ENCODE assay signal across 1 cellular context in genomic region chr15:48798319-48798718, GRCh38.
TF ChIP-seq lines count a peak whose summit lies in the region.

No MANE protein-coding gene starts in this region.

TF ChIP-seq in HEK293, 187 proteins besides CTCF, POLR2A, EP300 and RAD21 (continued from another document):
- TF ChIP-seq PRDM6 (tag by site-specific recombination; IDR thresholded peaks at IDR 0.05): peak; percentile 38
- no peak for TF ChIP-seq ZNF777 (tag by site-specific recombination; IDR thresholded peaks at IDR 0.05; ENCODE audit: borderline replicate concordance)
- TF ChIP-seq KLF8 (tag by site-specific recombination; IDR thresholded peaks at IDR 0.05): peak; percentile 37; the same call in 1 of the 2 replicates
- no peak for TF ChIP-seq KLF1 (tag by site-specific recombination; IDR thresholded peaks at IDR 0.05)
- TF ChIP-seq IKZF3 (tag by site-specific recombination; IDR thresholded peaks at IDR 0.05): peak; percentile 79
- peak; percentile 35; the same call in 1 of the 2 replicates for TF ChIP-seq ZNF596 (tag by site-specific recombination; IDR thresholded peaks at IDR 0.05)
- TF ChIP-seq ZNF629 (tag by site-specific recombination; IDR thresholded peaks at IDR 0.05): 0 out of 2 replicates have a peak, but pooled peaks have one; percentile 20
- no peak for TF ChIP-seq ZNF580 (tag by site-specific recombination; IDR thresholded peaks at IDR 0.05)
- TF ChIP-seq ZBTB8A (tag by site-specific recombination; IDR thresholded peaks at IDR 0.05): no peak
- TF ChIP-seq ZBTB44 (tag by site-specific recombination; IDR thresholded peaks at IDR 0.05): peak; percentile 28; the same call in 1 of the 2 replicates
- TF ChIP-seq ZNF776 (tag by site-specific recombination; IDR thresholded peaks at IDR 0.05; ENCODE audit: borderline replicate concordance): no peak
